In the genomic region with DNA sequence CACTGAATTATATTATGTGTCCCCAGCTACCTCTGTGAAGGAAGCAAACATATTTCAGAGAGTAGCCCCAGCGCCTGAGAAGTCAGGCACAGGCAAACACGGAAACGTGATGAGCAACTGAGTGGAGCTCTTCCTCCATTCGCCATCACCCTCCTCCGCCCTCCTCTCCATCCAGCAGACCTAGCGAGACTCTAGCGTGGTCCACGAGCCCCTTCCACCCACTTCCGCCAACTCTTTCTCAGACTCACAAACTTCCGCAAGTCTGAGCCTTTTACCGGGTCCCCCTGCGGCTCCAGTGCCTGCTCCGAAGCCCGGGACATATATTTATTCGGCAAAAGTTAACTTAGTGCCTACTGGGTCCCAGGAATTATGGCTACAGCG, we compare ENCODE assay signal across 8 cellular contexts. TPM values are rescaled to one million over a fixed set of nuclear protein-coding genes. Genes with fewer than 3 reads are reported as not detected.
A peak's percentile ranks its signal among the peaks of the same experiment; 100 is the strongest.
DNase-seq lines count a peak whose midpoint lies in the region; ATAC-seq and TF ChIP-seq lines count a peak whose summit lies in the region.

No MANE protein-coding gene starts in this region.

- H3K27ac Mint-ChIP-seq in activated T-helper 2 cell treated with anti-CD3 and anti-CD28 coated beads, Interferon-gamma antibody, Interleukin-2, Interleukin-4, amounts not matched to agents 10 μg/mL and 5 μg/mL and 100 μg/mL, durations not matched to agents 14 hours and 24 hours and 36 hours, result peak overlapping the region; percentile 100

- POLR2A ChIA-PET in Panc1 (lab: Charles Lee), result interaction anchor here (0.5 to 1.8 kb wide), 2 partner anchors 182 to 610 kb away, joined by 3 to 4 read pairs; no protein-coding TSS in a partner anchor

- no peaks in the 10 kb centered on the region for H3K27me3 ChIP-seq in Panc1 (ENCODE audit: control insufficient read depth, insufficient read depth, low read length)
- no peaks in the 10 kb centered on the region for H3K27me3 ChIP-seq in thoracic aorta (replicated peaks; ENCODE audit: insufficient read depth)

- peak overlapping the region; percentile 92 for H3K4me3 Mint-ChIP-seq in activated T-helper 2 cell treated with anti-CD3 and anti-CD28 coated beads, Interferon-gamma antibody, Interleukin-2, Interleukin-4, amounts not matched to agents 10 μg/mL and 5 μg/mL and 100 μg/mL, durations not matched to agents 14 hours and 24 hours and 36 hours (ENCODE audit: low read depth)

- DNase-seq in AG08396 (ENCODE audit: low spot score) (peak; percentile 56), Panc1 (ENCODE audit: low read depth, low spot score) (no peak), foreskin fibroblast (peak; percentile 17 to 58), omental fat pad (ENCODE audit: low spot score) (peak; percentile 32), thoracic aorta (ENCODE audit: low spot score) (no peak)
- peak; percentile 65 for DNase-seq in activated T-helper 2 cell treated with anti-CD3 and anti-CD28 coated beads, Interferon-gamma antibody, Interleukin-2, Interleukin-4, amounts not matched to agents 10 μg/mL and 5 μg/mL and 100 μg/mL, durations not matched to agents 14 hours and 24 hours and 36 hours (ENCODE audit: low spot score)

- in situ Hi-C loops in Panc1 (cut with HindIII; ENCODE audit: low pct_unique_long_range_greater_than_20kb, low sequenced_read_pairs), result no loop called here

- CTCF ChIA-PET in Panc1 (lab: Charles Lee), result interaction anchor here (0.6 kb wide), 1 partner anchor 204 kb away, joined by 8 read pairs; no protein-coding TSS in a partner anchor

- peaks cover 75% of the 10 kb centered on the region for H3K36me3 Mint-ChIP-seq in activated T-helper 2 cell treated with anti-CD3 and anti-CD28 coated beads, Interferon-gamma antibody, Interleukin-2, Interleukin-4, amounts not matched to agents 10 μg/mL and 5 μg/mL and 100 μg/mL, durations not matched to agents 14 hours and 24 hours and 36 hours (ENCODE audit: low read depth)

- H3K27ac ChIP-seq in Panc1 (ENCODE audit: low read length) (peak overlapping the region; percentile 97), thoracic aorta (peak overlapping the region; percentile 97)

- peak overlapping the region; percentile 68 to 90 for H3K4me3 ChIP-seq in Panc1 (ENCODE audit: low read depth in 2 of 2, low read length in 2 of 2)
- H3K4me3 ChIP-seq in foreskin fibroblast (ENCODE audit: low read depth in 1 of 2, low read length in 2 of 2), result peak overlapping the region; percentile 84 to 87
- peak overlapping the region; percentile 96 for H3K4me3 ChIP-seq in thoracic aorta

- ATAC-seq in GM19023 (IDR thresholded peaks at IDR 0.05; ENCODE audit: unreplicated experiment), result peak; percentile 36
- ATAC-seq in HG03571 (IDR thresholded peaks at IDR 0.05; ENCODE audit: unreplicated experiment), result peak; percentile 17
- ATAC-seq in Panc1, result peak; percentile 57
- ATAC-seq in omental fat pad (ENCODE audit: low FRiP score), result peak; percentile 57
- no peak for ATAC-seq in thoracic aorta (ENCODE audit: insufficient number of reproducible peaks, low FRiP score, low read depth)

- H3K27me3 Mint-ChIP-seq in activated T-helper 2 cell treated with anti-CD3 and anti-CD28 coated beads, Interferon-gamma antibody, Interleukin-2, Interleukin-4, amounts not matched to agents 10 μg/mL and 5 μg/mL and 100 μg/mL, durations not matched to agents 14 hours and 24 hours and 36 hours (ENCODE audit: low read depth), result no peaks in the 10 kb centered on the region

- H3K36me3 ChIP-seq in Panc1 (ENCODE audit: control insufficient read depth, insufficient read depth, low read length), result peaks cover 35% of the 10 kb centered on the region
- H3K36me3 ChIP-seq in thoracic aorta, result peaks cover 26% of the 10 kb centered on the region

- H3K4me1 ChIP-seq in Panc1 (ENCODE audit: control insufficient read depth, insufficient read depth, low read length), result peaks cover 14% of the 10 kb centered on the region
- peaks cover 11 to 20% of the 10 kb centered on the region in 2 donors for H3K4me1 ChIP-seq in thoracic aorta (ENCODE audit: control insufficient read depth in 1 of 2, low read depth in 2 of 2)

- peaks cover 49% of the 10 kb centered on the region for H3K4me1 Mint-ChIP-seq in activated T-helper 2 cell treated with anti-CD3 and anti-CD28 coated beads, Interferon-gamma antibody, Interleukin-2, Interleukin-4, amounts not matched to agents 10 μg/mL and 5 μg/mL and 100 μg/mL, durations not matched to agents 14 hours and 24 hours and 36 hours (ENCODE audit: low read depth)

- no peaks in the 10 kb centered on the region for H3K9me3 Mint-ChIP-seq in activated T-helper 2 cell treated with anti-CD3 and anti-CD28 coated beads, Interferon-gamma antibody, Interleukin-2, Interleukin-4, amounts not matched to agents 10 μg/mL and 5 μg/mL and 100 μg/mL, durations not matched to agents 14 hours and 24 hours and 36 hours

- H3K9me3 ChIP-seq in Panc1 (ENCODE audit: control insufficient read depth, insufficient read depth, low read depth, low read length) (no peaks in the 10 kb centered on the region), thoracic aorta (no peaks in the 10 kb centered on the region)

- intact Hi-C loops in Panc1 (cut with micrococcal nuclease; ENCODE audit: unreplicated experiment), result no loop called here
- intact Hi-C loops in activated T-helper 2 cell treated with anti-CD3 and anti-CD28 coated beads, Interferon-gamma antibody, Interleukin-2, Interleukin-4, amounts not matched to agents 10 μg/mL and 5 μg/mL and 100 μg/mL, durations not matched to agents 14 hours and 24 hours and 36 hours (cut with micrococcal nuclease), result loop anchor here (2.0 to 5.0 kb wide), 5 partner anchors 37 to 1145 kb away; a partner anchor contains a TSS

- TF ChIP-seq CTCF in Panc1 (IDR thresholded peaks at IDR 0.05), result no peak
- TF ChIP-seq CTCF in foreskin fibroblast (IDR thresholded peaks at IDR 0.05; ENCODE audit: low read depth, low read length), result no peak
- no peak for TF ChIP-seq CTCF in omental fat pad (IDR thresholded peaks at IDR 0.05)
- no peak for TF ChIP-seq CTCF in thoracic aorta (IDR thresholded peaks at IDR 0.05)

- BruUV-seq in Panc1 (replicated peaks; lab: Mats Ljungman, UMichigan), result no TSS peak

RNA-seq across cellular contexts. Expression of a gene that starts 0.5 kb away (rescaled TPM):
- total RNA-seq in Panc1 (2021; ENCODE audit: unreplicated experiment) (393 TPM), omental fat pad (100 to 1,000 TPM; 119 to 267 (median 170) TPM), thoracic aorta (100 to 1,000 TPM; 107 to 153 TPM)
- polyA plus RNA-seq in Panc1 (2012; ENCODE audit: insufficient read length), result 285 TPM
- total RNA-seq in activated T-helper 2 cell treated with anti-CD3 and anti-CD28 coated beads, Interferon-gamma antibody, Interleukin-2, Interleukin-4, amounts not matched to agents 10 μg/mL and 5 μg/mL and 100 μg/mL, durations not matched to agents 14 hours and 24 hours and 36 hours, result 506 and 513 TPM in 2 replicates

RNA-seq across cellular contexts. Expression of a gene that starts 38.7 kb away (rescaled TPM):
- total RNA-seq in Panc1 (2021; ENCODE audit: unreplicated experiment) (13.4 TPM), omental fat pad (10 to 100 TPM in 1 of 4 donors, 1 to 10 TPM in 3; 6.8 to 14.8 (median 8.4) TPM), thoracic aorta (10 to 100 TPM in 1 of 2 donors, 1 to 10 TPM in 1; 9.3 to 16.9 TPM)
- polyA plus RNA-seq in Panc1 (2012; ENCODE audit: insufficient read length), result 4.7 TPM
- total RNA-seq in activated T-helper 2 cell treated with anti-CD3 and anti-CD28 coated beads, Interferon-gamma antibody, Interleukin-2, Interleukin-4, amounts not matched to agents 10 μg/mL and 5 μg/mL and 100 μg/mL, durations not matched to agents 14 hours and 24 hours and 36 hours, result 13.5 and 15.4 TPM in 2 replicates

Comparison
In these comparisons a context has a peak if more than half of its experiments do, and no peak if none do; other contexts are left out.
1. DNase-seq: peak in AG08396 (single experiment), activated T-helper 2 cell treated with anti-CD3 and anti-CD28 coated beads, Interferon-gamma antibody, Interleukin-2, Interleukin-4, amounts not matched to agents 10 μg/mL and 5 μg/mL and 100 μg/mL, durations not matched to agents 14 hours and 24 hours and 36 hours (single experiment), foreskin fibroblast (2 of 2) and omental fat pad (single experiment); none in Panc1 (single experiment) and thoracic aorta (single experiment).
2. Peak in every context shown above with its lines, with median percentiles within 50 percentile points of each other: H3K4me3 ChIP-seq.